Comparison of ENCODE assay signal across 8 cellular contexts in the genomic region with DNA sequence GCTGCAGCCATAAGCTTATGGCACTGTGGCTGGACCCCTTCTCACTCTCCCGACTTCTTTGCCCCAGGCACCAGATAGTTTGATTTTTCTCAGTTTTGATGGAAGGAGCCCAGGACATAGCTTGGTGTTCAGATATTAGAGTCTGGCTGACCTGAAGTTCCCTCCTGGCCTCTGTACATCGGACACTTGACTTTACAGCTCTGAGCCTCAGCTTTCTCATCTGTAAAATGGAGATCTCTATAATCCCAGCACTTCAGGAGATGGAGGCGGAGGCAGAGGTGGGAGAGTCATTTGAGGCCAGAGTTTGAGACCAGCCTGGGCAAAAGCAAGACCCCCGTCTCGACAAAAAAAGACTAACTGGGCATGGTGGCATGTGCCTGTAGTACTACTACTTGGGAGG. TPM values are rescaled to one million over a fixed set of nuclear protein-coding genes. Genes with fewer than 3 reads are reported as not detected.
DNase-seq lines count a peak whose midpoint lies in the region; ATAC-seq, FAIRE-seq and TF ChIP-seq lines count a peak whose summit lies in the region.

No MANE protein-coding gene starts in this region.

- TF ChIP-seq POLR2A in endothelial cell of umbilical vein (IDR thresholded peaks at IDR 0.05; ENCODE audit: low read depth, low read length) (no peak), adrenal gland (IDR thresholded peaks at IDR 0.05) (no peak)

- intact Hi-C loops in CD4-positive, alpha-beta memory T cell (cut with micrococcal nuclease) = loop anchor here (1.0 to 5.0 kb wide), 3 partner anchors 45 to 99 kb away; a partner anchor contains a TSS
- intact Hi-C loops in endothelial cell of umbilical vein (cut with micrococcal nuclease) (loop anchor here (1.0 to 5.0 kb wide), 3 partner anchors 45 to 174 kb away; a partner anchor contains a TSS), adrenal gland (cut with DNase I) (no loop called here)

- H3K79me2 ChIP-seq in OCI-LY1 (ENCODE audit: insufficient read depth, low read length) (no peaks in the 10 kb centered on the region), endothelial cell of umbilical vein (ENCODE audit: control insufficient read depth, insufficient read depth, low read length) (no peaks in the 10 kb centered on the region), osteoblast (ENCODE audit: insufficient read depth, low read length) (no peaks in the 10 kb centered on the region)

- no peaks in the 10 kb centered on the region for H3K9me3 ChIP-seq in CD4-positive, alpha-beta memory T cell (ENCODE audit: control insufficient read depth in 1 of 2, low read length in 2 of 2)
- H3K9me3 ChIP-seq in OCI-LY1 (ENCODE audit: low read length) (no peaks in the 10 kb centered on the region), endothelial cell of umbilical vein (replicated peaks; ENCODE audit: control insufficient read depth, insufficient read depth, low read length) (no peaks in the 10 kb centered on the region), osteoblast (ENCODE audit: low read depth, low read length) (no peaks in the 10 kb centered on the region), adrenal gland (replicated peaks in 1 of 3) (no peaks in the 10 kb centered on the region)

- DNase-seq in CD4-positive, alpha-beta memory T cell = no peak
- DNase-seq in endothelial cell of umbilical vein (ENCODE audit: low read depth, low spot score) (no peak), osteoblast (ENCODE audit: insufficient read length, low spot score, missing footprints) (no peak), left lobe of liver (ENCODE audit: low spot score) (no peak), NCI-H2196 treated with DMSO at 0.1 percent for 48 hours (lab: John Stamatoyannopoulos, UW; ENCODE audit: unreplicated experiment) (no peak), adrenal gland (no peak), NCI-H774 (lab: John Stamatoyannopoulos, UW) (no peak)

- no peaks in the 10 kb centered on the region for H3K9me2 ChIP-seq in OCI-LY1 (ENCODE audit: low read depth, low read length)

- no peaks in the 10 kb centered on the region for H4K20me1 ChIP-seq in OCI-LY1 (ENCODE audit: insufficient read depth, low read length)
- no peaks in the 10 kb centered on the region for H4K20me1 ChIP-seq in endothelial cell of umbilical vein (replicated peaks; ENCODE audit: control insufficient read depth, extremely low read depth, insufficient read depth, low read length)
- no peaks in the 10 kb centered on the region for H4K20me1 ChIP-seq in osteoblast (ENCODE audit: insufficient read depth, low read length)

- no peaks in the 10 kb centered on the region for H3K36me3 ChIP-seq in CD4-positive, alpha-beta memory T cell (ENCODE audit: insufficient read depth, low read length)
- H3K36me3 ChIP-seq in OCI-LY1 (ENCODE audit: insufficient read depth, low read length) (peaks cover 17% of the 10 kb centered on the region), endothelial cell of umbilical vein (ENCODE audit: control insufficient read depth in 2 of 2, extremely low read depth in 1 of 2, insufficient read depth in 2 of 2, low read length in 2 of 2) (peaks cover 0 to 2% of the 10 kb centered on the region in 2 experiments), osteoblast (ENCODE audit: insufficient read depth, low read length) (no peaks in the 10 kb centered on the region), adrenal gland (replicated peaks in 1 of 2) (peaks cover 0 to 5% of the 10 kb centered on the region in 2 donors)

- peak overlapping the region; percentile 76 for H3K9ac ChIP-seq in OCI-LY1 (ENCODE audit: low read length)
- H3K9ac ChIP-seq in endothelial cell of umbilical vein (replicated peaks; ENCODE audit: extremely low read depth, insufficient read depth, low read length) = no peak overlapping the region

- H3K27me3 ChIP-seq in CD4-positive, alpha-beta memory T cell (ENCODE audit: insufficient read depth, low read length) = no peaks in the 10 kb centered on the region
- H3K27me3 ChIP-seq in OCI-LY1 (ENCODE audit: insufficient read depth, low read length) = no peaks in the 10 kb centered on the region
- no peaks in the 10 kb centered on the region for H3K27me3 ChIP-seq in endothelial cell of umbilical vein (ENCODE audit: control insufficient read depth in 2 of 2, insufficient read depth in 2 of 2, low read length in 2 of 2)
- no peaks in the 10 kb centered on the region for H3K27me3 ChIP-seq in osteoblast (ENCODE audit: insufficient read depth, low read length)
- no peaks in the 10 kb centered on the region for H3K27me3 ChIP-seq in adrenal gland

- H3K27me3 Mint-ChIP-seq in CD4-positive, alpha-beta memory T cell = no peaks in the 10 kb centered on the region

- peaks cover 10 to 21% (median 13%) of the 10 kb centered on the region in 4 donors for H3K4me1 Mint-ChIP-seq in CD4-positive, alpha-beta memory T cell

- no peak for ATAC-seq in left lobe of liver

- H3K36me3 Mint-ChIP-seq in CD4-positive, alpha-beta memory T cell = peaks cover 0 to 18% of the 10 kb centered on the region in 2 donors

- H3K9me3 Mint-ChIP-seq in CD4-positive, alpha-beta memory T cell = no peaks in the 10 kb centered on the region

- no peak for FAIRE-seq in endothelial cell of umbilical vein (lab: Jason Lieb, UNC)

- TSS peak; percentile 27 for BruUV-seq in endothelial cell of umbilical vein (replicated peaks; lab: Mats Ljungman, UMichigan)

- TF ChIP-seq CTCF in OCI-LY1 (IDR thresholded peaks at IDR 0.05; ENCODE audit: low read length) (no peak), endothelial cell of umbilical vein (IDR thresholded peaks at IDR 0.05; ENCODE audit: extremely low read depth in 1 of 2, insufficient read depth in 1 of 2, low read depth in 1 of 2, low read length in 2 of 2) (no peak), osteoblast (IDR thresholded peaks at IDR 0.05; ENCODE audit: extremely low read depth, low read depth, low read length) (no peak), adrenal gland (IDR thresholded peaks at IDR 0.05) (no peak)

- CTCF ChIA-PET in CD4-positive, alpha-beta memory T cell (lab: Charles Lee; ENCODE audit: partially characterized antibody) = interaction anchor here (0.9 to 1.6 kb wide), 4 partner anchors 141 to 230 kb away, joined by 3 to 5 read pairs (median 4); a partner anchor contains a TSS
- CTCF ChIA-PET in endothelial cell of umbilical vein (lab: Charles Lee) = interaction anchor here (1.1 to 1.3 kb wide), 2 partner anchors 125 to 152 kb away, joined by 3 to 5 read pairs; a partner anchor contains a TSS

- H3K4me1 ChIP-seq in CD4-positive, alpha-beta memory T cell (ENCODE audit: insufficient read depth, low read length) = peaks cover 15% of the 10 kb centered on the region
- H3K4me1 ChIP-seq in OCI-LY1 (ENCODE audit: insufficient read depth, low read length, severe bottlenecking) = peaks cover 12% of the 10 kb centered on the region
- H3K4me1 ChIP-seq in endothelial cell of umbilical vein (ENCODE audit: control insufficient read depth, extremely low read depth, insufficient read depth, low read length) = peaks cover 7% of the 10 kb centered on the region
- peaks cover 4% of the 10 kb centered on the region for H3K4me1 ChIP-seq in osteoblast (ENCODE audit: insufficient read depth, low read length)
- peaks cover 10 to 17% of the 10 kb centered on the region in 2 donors for H3K4me1 ChIP-seq in adrenal gland (replicated peaks in 1 of 2)

- peak overlapping the region; percentile 77 to 89 (median 80) for H3K4me3 Mint-ChIP-seq in CD4-positive, alpha-beta memory T cell

- peak overlapping the region; percentile 24 to 79 for H3K4me3 ChIP-seq in CD4-positive, alpha-beta memory T cell (ENCODE audit: low read length in 2 of 2)
- H3K4me3 ChIP-seq in OCI-LY1 (ENCODE audit: low read depth, low read length, poor library complexity, severe bottlenecking) (peak overlapping the region; percentile 73), endothelial cell of umbilical vein (replicated peaks in 1 of 3; ENCODE audit: insufficient read depth in 1 of 3, low read depth in 1 of 3, low read length in 3 of 3) (peak overlapping the region in 2 of 3 experiments; percentile 78 to 88), osteoblast (ENCODE audit: insufficient read depth, low read length) (peak overlapping the region; percentile 92), adrenal gland (peak overlapping the region in 1 of 4 donors; percentile 74)

- H3K27ac Mint-ChIP-seq in CD4-positive, alpha-beta memory T cell = peak overlapping the region in 5 of 7 donors; percentile 62 to 89 (median 79)

- H3K4me2 ChIP-seq in OCI-LY1 (ENCODE audit: low read length) = peak overlapping the region; percentile 85
- peak overlapping the region; percentile 72 for H3K4me2 ChIP-seq in endothelial cell of umbilical vein (ENCODE audit: insufficient read depth, low read length)
- H3K4me2 ChIP-seq in osteoblast (ENCODE audit: insufficient read depth, low read length) = peak overlapping the region; percentile 88

- peak overlapping the region; percentile 77 for H3K27ac ChIP-seq in CD4-positive, alpha-beta memory T cell (ENCODE audit: low read depth, low read length)
- no peak overlapping the region for H3K27ac ChIP-seq in OCI-LY1 (ENCODE audit: low read depth, low read length, poor library complexity, severe bottlenecking)
- H3K27ac ChIP-seq in endothelial cell of umbilical vein (ENCODE audit: insufficient read depth, low read depth, low read length) = no peak overlapping the region
- H3K27ac ChIP-seq in osteoblast (ENCODE audit: low read depth, low read length) = no peak overlapping the region
- no peak overlapping the region for H3K27ac ChIP-seq in adrenal gland

- no peaks in the 10 kb centered on the region for H3K9me1 ChIP-seq in endothelial cell of umbilical vein (replicated peaks; ENCODE audit: control insufficient read depth, extremely low read depth, insufficient read depth, low read length)

- dilution Hi-C loops in endothelial cell of umbilical vein (cut with MboI; ENCODE audit: extremely low pct_ligation_motif_present, low sequenced_read_pairs) = no loop called here

- no peaks in the 10 kb centered on the region for H3F3A ChIP-seq in OCI-LY1 (ENCODE audit: insufficient read depth, low read length)

- WGBS in adrenal gland, 4 donors = 93 to 100% (median 96%) methylated on average over 5 of the region's 5 CpGs

- POLR2A ChIA-PET in CD4-positive, alpha-beta memory T cell (lab: Charles Lee; ENCODE audit: partially characterized antibody) = interaction anchor here (0.9 to 3.1 kb wide), 6 partner anchors 25 to 174 kb away, joined by 3 to 24 read pairs (median 6); a partner anchor contains a TSS
- POLR2A ChIA-PET in endothelial cell of umbilical vein (lab: Charles Lee) = interaction anchor here (0.6 kb wide), 1 partner anchor 495 kb away, joined by 4 read pairs; no protein-coding TSS in a partner anchor

- H2AFZ ChIP-seq in OCI-LY1 (ENCODE audit: low read length) = no peak overlapping the region
- peak overlapping the region; percentile 100 for H2AFZ ChIP-seq in endothelial cell of umbilical vein (ENCODE audit: low read depth, low read length)
- H2AFZ ChIP-seq in osteoblast (ENCODE audit: low read length) = peak overlapping the region; percentile 90

RNA-seq across cellular contexts. Expression of a gene that starts 0.9 kb away (rescaled TPM):
- total RNA-seq in CD4-positive, alpha-beta memory T cell = 10 to 100 TPM; 32.9 to 37.1 TPM
- 10 to 100 TPM in 1 of 2 donors, 1 to 10 TPM in 1; 3.8 to 13.9 TPM for polyA plus RNA-seq in CD4-positive, alpha-beta memory T cell
- total RNA-seq in endothelial cell of umbilical vein (29.8 and 33.7 TPM in 2 replicates), osteoblast (19.2 and 22.4 TPM in 2 replicates), left lobe of liver (24.9 TPM), adrenal gland (10 to 100 TPM; 17.8 to 38.4 (median 31.1) TPM)
- polyA plus RNA-seq in endothelial cell of umbilical vein (13.6 and 14.9 TPM in 2 replicates), adrenal gland (100 to 1,000 TPM in 1 of 3 donors, 10 to 100 TPM in 2; 10.8 to 125 (median 68.1) TPM)
- polyA plus RNA-seq in endothelial cell of umbilical vein (2011; cell fraction: cytosol; rRNA removed) = 8.8 and 11.9 TPM in 2 replicates
- 52.8 and 58.8 TPM in 2 replicates for polyA plus RNA-seq in endothelial cell of umbilical vein (2011; cell fraction: nucleus; rRNA removed)
- 18.0 and 20.7 TPM in 2 replicates for polyA plus RNA-seq in endothelial cell of umbilical vein (2012)
- 7.1 and 12.5 TPM in 2 replicates for polyA minus RNA-seq in endothelial cell of umbilical vein
- polyA minus RNA-seq in endothelial cell of umbilical vein (2011; cell fraction: cytosol; rRNA and poly(A)+ RNA removed) = 12.3 TPM
- 12.0 and 18.0 TPM in 2 replicates for polyA minus RNA-seq in endothelial cell of umbilical vein (2011; cell fraction: nucleus; rRNA and poly(A)+ RNA removed)

RNA-seq across cellular contexts. Expression of a gene that starts 1.0 kb away (rescaled TPM):
- total RNA-seq in CD4-positive, alpha-beta memory T cell = 1 to 10 TPM; 3.1 to 3.8 TPM
- under 1 TPM; 0.35 to 0.41 TPM for polyA plus RNA-seq in CD4-positive, alpha-beta memory T cell
- total RNA-seq in endothelial cell of umbilical vein = 1.5 and 2.5 TPM in 2 replicates
- 0.69 and 0.86 TPM in 2 replicates for polyA plus RNA-seq in endothelial cell of umbilical vein
- polyA plus RNA-seq in endothelial cell of umbilical vein (2011; cell fraction: cytosol; rRNA removed) = 0.39 and 0.76 TPM in 2 replicates
- polyA plus RNA-seq in endothelial cell of umbilical vein (2011; cell fraction: nucleus; rRNA removed) = 2.4 and 2.9 TPM in 2 replicates
- 0.50 and 1.1 TPM in 2 replicates for polyA plus RNA-seq in endothelial cell of umbilical vein (2012)
- polyA minus RNA-seq in endothelial cell of umbilical vein = 0.56 and 0.66 TPM in 2 replicates
- polyA minus RNA-seq in endothelial cell of umbilical vein (2011; cell fraction: cytosol; rRNA and poly(A)+ RNA removed) = 5.5 TPM
- polyA minus RNA-seq in endothelial cell of umbilical vein (2011; cell fraction: nucleus; rRNA and poly(A)+ RNA removed) = 0.82 and 1.2 TPM in 2 replicates
- 0.59 and 0.72 TPM in 2 replicates for total RNA-seq in osteoblast
- total RNA-seq in left lobe of liver = 1.3 TPM
- 1 to 10 TPM in 3 of 8 donors, under 1 TPM in 4, not detected in 1; 0.21 to 1.8 (median 0.97) TPM for total RNA-seq in adrenal gland
- polyA plus RNA-seq in adrenal gland = 1 to 10 TPM in 2 of 3 donors, under 1 TPM in 1; 0.26 to 4.5 (median 4.1) TPM

RNA-seq across cellular contexts. Expression of a gene that starts 30.0 kb away (rescaled TPM):
- total RNA-seq in CD4-positive, alpha-beta memory T cell = not detected
- not detected for polyA plus RNA-seq in CD4-positive, alpha-beta memory T cell
- total RNA-seq in endothelial cell of umbilical vein = 3.4 and 4.4 TPM in 2 replicates
- 1.0 and 1.5 TPM in 2 replicates for polyA plus RNA-seq in endothelial cell of umbilical vein
- polyA plus RNA-seq in endothelial cell of umbilical vein (2011; cell fraction: cytosol; rRNA removed) = 0.38 and 0.93 TPM in 2 replicates
- 0.55 and 1.3 TPM in 2 replicates for polyA plus RNA-seq in endothelial cell of umbilical vein (2011; cell fraction: nucleus; rRNA removed)
- polyA plus RNA-seq in endothelial cell of umbilical vein (2012) = 1.6 and 1.7 TPM in 2 replicates
- 0.72 TPM in 1 of 2 replicates, not detected in the other for polyA minus RNA-seq in endothelial cell of umbilical vein
- polyA minus RNA-seq in endothelial cell of umbilical vein (2011; cell fraction: cytosol; rRNA and poly(A)+ RNA removed) = not detected
- polyA minus RNA-seq in endothelial cell of umbilical vein (2011; cell fraction: nucleus; rRNA and poly(A)+ RNA removed) = 2.5 TPM in 1 of 2 replicates, not detected in the other
- total RNA-seq in osteoblast = 0.59 TPM in 1 of 2 replicates, not detected in the other
- total RNA-seq in left lobe of liver = not detected
- 1 to 10 TPM in 1 of 8 donors, not detected in 7; 1.9 TPM for total RNA-seq in adrenal gland
- 1 to 10 TPM in 1 of 3 donors, under 1 TPM in 1, not detected in 1; 0.71 to 1.9 TPM for polyA plus RNA-seq in adrenal gland

RNA-seq across cellular contexts. Expression of a gene that starts 31.3 kb away (rescaled TPM):
- not detected for total RNA-seq in CD4-positive, alpha-beta memory T cell
- polyA plus RNA-seq in CD4-positive, alpha-beta memory T cell = not detected
- 2.0 TPM in 1 of 2 replicates, not detected in the other for total RNA-seq in endothelial cell of umbilical vein
- polyA plus RNA-seq in endothelial cell of umbilical vein = 0.21 and 0.32 TPM in 2 replicates
- 0.12 and 0.25 TPM in 2 replicates for polyA plus RNA-seq in endothelial cell of umbilical vein (2011; cell fraction: cytosol; rRNA removed)
- polyA plus RNA-seq in endothelial cell of umbilical vein (2011; cell fraction: nucleus; rRNA removed) = 0.48 and 0.66 TPM in 2 replicates
- 0.96 and 1.4 TPM in 2 replicates for polyA plus RNA-seq in endothelial cell of umbilical vein (2012)
- polyA minus RNA-seq in endothelial cell of umbilical vein = not detected in 2 replicates
- not detected for polyA minus RNA-seq in endothelial cell of umbilical vein (2011; cell fraction: cytosol; rRNA and poly(A)+ RNA removed)
- not detected in 2 replicates for polyA minus RNA-seq in endothelial cell of umbilical vein (2011; cell fraction: nucleus; rRNA and poly(A)+ RNA removed)
- 4.0 and 6.5 TPM in 2 replicates for total RNA-seq in osteoblast
- total RNA-seq in left lobe of liver = not detected
- 1 to 10 TPM in 1 of 8 donors, under 1 TPM in 5, not detected in 2; 0.35 to 2.1 (median 0.52) TPM for total RNA-seq in adrenal gland
- polyA plus RNA-seq in adrenal gland = 1 to 10 TPM in 2 of 3 donors, under 1 TPM in 1; 0.15 to 1.7 (median 1.1) TPM

RNA-seq across cellular contexts. Expression of a gene that starts 45.4 kb away (rescaled TPM):
- 10 to 100 TPM; 92.9 to 96.7 TPM for total RNA-seq in CD4-positive, alpha-beta memory T cell
- 1 to 10 TPM; 4.9 to 7.2 TPM for polyA plus RNA-seq in CD4-positive, alpha-beta memory T cell
- 42.4 and 47.9 TPM in 2 replicates for total RNA-seq in endothelial cell of umbilical vein
- 41.9 and 50.5 TPM in 2 replicates for polyA plus RNA-seq in endothelial cell of umbilical vein
- 17.5 and 25.6 TPM in 2 replicates for polyA plus RNA-seq in endothelial cell of umbilical vein (2011; cell fraction: cytosol; rRNA removed)
- polyA plus RNA-seq in endothelial cell of umbilical vein (2011; cell fraction: nucleus; rRNA removed) = 124 and 130 TPM in 2 replicates
- polyA plus RNA-seq in endothelial cell of umbilical vein (2012) = 25.6 and 28.5 TPM in 2 replicates
- polyA minus RNA-seq in endothelial cell of umbilical vein = 32.7 and 34.6 TPM in 2 replicates
- polyA minus RNA-seq in endothelial cell of umbilical vein (2011; cell fraction: cytosol; rRNA and poly(A)+ RNA removed) = 11.8 TPM
- polyA minus RNA-seq in endothelial cell of umbilical vein (2011; cell fraction: nucleus; rRNA and poly(A)+ RNA removed) = 27.6 and 31.1 TPM in 2 replicates
- total RNA-seq in osteoblast = 11.5 and 11.9 TPM in 2 replicates
- 11.4 TPM for total RNA-seq in left lobe of liver
- 10 to 100 TPM in 6 of 8 donors, 1 to 10 TPM in 2; 7.6 to 22.8 (median 12.8) TPM for total RNA-seq in adrenal gland
- 100 to 1,000 TPM in 1 of 3 donors, 10 to 100 TPM in 1, 1 to 10 TPM in 1; 6.7 to 147 (median 54.1) TPM for polyA plus RNA-seq in adrenal gland

Comparison
In these comparisons a context has a peak if more than half of its experiments do, and no peak if none do; other contexts are left out.
1. intact Hi-C loops: an anchor here in CD4-positive, alpha-beta memory T cell (1.0 to 5.0 kb wide) and endothelial cell of umbilical vein (1.0 to 5.0 kb wide); none called in adrenal gland.